Comparison of ENCODE assay signal across 8 cellular contexts in genomic region chr10:6144609-6145413, GRCh38. TPM values are rescaled to one million over a fixed set of nuclear protein-coding genes. Genes with fewer than 3 reads are reported as not detected.
DNase-seq lines count a peak whose midpoint lies in the region; ATAC-seq, FAIRE-seq and TF ChIP-seq lines count a peak whose summit lies in the region.

No MANE protein-coding gene starts in this region.

- peaks cover 1% of the 10 kb centered on the region for H3K36me3 ChIP-seq in bronchial epithelial cell (ENCODE audit: control insufficient read depth, insufficient read depth, low read length)

- no peaks in the 10 kb centered on the region for H3K9me3 Mint-ChIP-seq in WTC11

- peak overlapping the region; percentile 66 for H3K4me3 ChIP-seq in NB4 (ENCODE audit: low read depth, low read length)
- H3K4me3 ChIP-seq in bronchial epithelial cell (ENCODE audit: low read depth, low read length): peak overlapping the region; percentile 92

- ATAC-seq in HG02571 (IDR thresholded peaks at IDR 0.05; ENCODE audit: unreplicated experiment): peak; percentile 68
- peak; percentile 68 for ATAC-seq in WTC11

- H3K36me3 Mint-ChIP-seq in WTC11: no peaks in the 10 kb centered on the region

- CTCF ChIA-PET in WTC11 (lab: Charles Lee): interaction anchor here (0.6 to 1.5 kb wide), 3 partner anchors 19 to 257 kb away, joined by 3 to 9 read pairs (median 3); no protein-coding TSS in a partner anchor

- H3K27me3 ChIP-seq in bronchial epithelial cell (ENCODE audit: control insufficient read depth, insufficient read depth, low read length): no peaks in the 10 kb centered on the region

- H3K27me3 Mint-ChIP-seq in WTC11 (ENCODE audit: low read depth): peaks cover 26% of the 10 kb centered on the region

- peak overlapping the region; percentile 78 for H3K4me3 Mint-ChIP-seq in WTC11

- TF ChIP-seq CTCF in NB4 (IDR thresholded peaks at IDR 0.05; ENCODE audit: low read depth, low read length) (no peak), WTC11 (IDR thresholded peaks at IDR 0.05) (no peak), bronchial epithelial cell (IDR thresholded peaks at IDR 0.05; ENCODE audit: insufficient read depth, low read length, severe bottlenecking) (no peak)

- no peak; the same call in 1 of the 2 replicates for TF ChIP-seq POLR2A in GM12892 (IDR thresholded peaks at IDR 0.05; ENCODE audit: low read depth, low read length)
- peak; percentile 55 for TF ChIP-seq POLR2A in NB4 (IDR thresholded peaks at IDR 0.05; ENCODE audit: extremely low read depth, insufficient read length)

- no peak overlapping the region for H3K27ac Mint-ChIP-seq in WTC11

- FAIRE-seq in GM12892 (lab: Jason Lieb, UNC) (peak; percentile 89), bronchial epithelial cell (lab: Jason Lieb, UNC) (no peak)

- DNase-seq in GM12892 (ENCODE audit: insufficient read length): peak; percentile 87
- peak; percentile 88 for DNase-seq in NB4 (ENCODE audit: low read depth)
- peak; percentile 75 for DNase-seq in WTC11 (ENCODE audit: low spot score)
- peak; percentile 65 for DNase-seq in bronchial epithelial cell (ENCODE audit: low read depth)
- peak; percentile 84 for DNase-seq in iris pigment epithelial cell (ENCODE audit: low read depth)
- DNase-seq in stimulated activated CD4-positive, alpha-beta T cell treated with anti-CD3 and anti-CD28 coated beads, Interleukin-12 subunit alpha, Interleukin-12 subunit beta, amount 100 ng/mL, for 24 hours (ENCODE audit: low read depth in 2 of 2): peak; percentile 75 to 85
- no peak for DNase-seq in NCI-H510A treated with DMSO at 0.1 percent for 48 hours (lab: John Stamatoyannopoulos, UW)

- peaks cover 30% of the 10 kb centered on the region for H3K4me1 Mint-ChIP-seq in WTC11

- POLR2A ChIA-PET in WTC11 (lab: Charles Lee): interaction anchor here (1.0 to 1.1 kb wide), 2 partner anchors 16 to 18 kb away, joined by 3 read pairs; no protein-coding TSS in a partner anchor

TF ChIP-seq in WTC11, 78 proteins besides CTCF, POLR2A, EP300 and RAD21 (continues in another document):
- no peak for TF ChIP-seq E2F4 (CRISPR knock-in tag; IDR thresholded peaks at IDR 0.05; ENCODE audit: borderline replicate concordance, low read depth)
- TF ChIP-seq AR (CRISPR knock-in tag; IDR thresholded peaks at IDR 0.05): no peak
- no peak for TF ChIP-seq ZNF263 (CRISPR knock-in tag; IDR thresholded peaks at IDR 0.05; ENCODE audit: low read depth)
- TF ChIP-seq HMGXB4 (CRISPR knock-in tag; IDR thresholded peaks at IDR 0.05): peak; percentile 86
- TF ChIP-seq MLX (CRISPR knock-in tag; IDR thresholded peaks at IDR 0.05): no peak
- TF ChIP-seq TCF7 (CRISPR knock-in tag; IDR thresholded peaks at IDR 0.05; ENCODE audit: low read depth): no peak
- TF ChIP-seq ELF4 (CRISPR knock-in tag; IDR thresholded peaks at IDR 0.05; ENCODE audit: low read depth): 0 out of 2 replicates have a peak, but pooled peaks have one; percentile 17
- no peak for TF ChIP-seq TP53 (CRISPR knock-in tag; IDR thresholded peaks at IDR 0.05)
- TF ChIP-seq ZMAT4 (CRISPR knock-in tag; IDR thresholded peaks at IDR 0.05): no peak
- TF ChIP-seq MAX (CRISPR knock-in tag; IDR thresholded peaks at IDR 0.05): peak; percentile 94; the same call in 1 of the 2 replicates
- peak; percentile 65; the same call in 1 of the 2 replicates for TF ChIP-seq ETV6 (CRISPR knock-in tag; IDR thresholded peaks at IDR 0.05)
- TF ChIP-seq PRDM15 (CRISPR knock-in tag; IDR thresholded peaks at IDR 0.05): no peak; the same call in 1 of the 2 replicates
- TF ChIP-seq ZNF232 (CRISPR knock-in tag; IDR thresholded peaks at IDR 0.05): no peak
- 0 out of 2 replicates have a peak, but pooled peaks have one; percentile 24 for TF ChIP-seq NFYB (CRISPR knock-in tag; conservative IDR thresholded peaks at IDR 0.05; ENCODE audit: low read depth)
- TF ChIP-seq EMX1 (CRISPR knock-in tag; IDR thresholded peaks at IDR 0.05): no peak

RNA-seq across cellular contexts. Expression of gene RBM17, which starts 56.0 kb away (rescaled TPM):
- polyA plus RNA-seq in GM12892 (2012; ENCODE audit: missing spikeins): 95.0 TPM
- total RNA-seq in WTC11 (2021) (117 to 160 TPM (median 118 TPM) in 3 replicates), bronchial epithelial cell (33.2 and 45.4 TPM in 2 replicates)

RNA-seq across cellular contexts. Expression of gene PFKFB3, which starts 57.9 kb away (rescaled TPM):
- polyA plus RNA-seq in GM12892 (2012; ENCODE audit: missing spikeins): 16.2 TPM
- total RNA-seq in WTC11 (2021) (30.6 to 42.5 TPM (median 40.7 TPM) in 3 replicates), bronchial epithelial cell (18.7 and 37.0 TPM in 2 replicates)
